In the genomic region with DNA sequence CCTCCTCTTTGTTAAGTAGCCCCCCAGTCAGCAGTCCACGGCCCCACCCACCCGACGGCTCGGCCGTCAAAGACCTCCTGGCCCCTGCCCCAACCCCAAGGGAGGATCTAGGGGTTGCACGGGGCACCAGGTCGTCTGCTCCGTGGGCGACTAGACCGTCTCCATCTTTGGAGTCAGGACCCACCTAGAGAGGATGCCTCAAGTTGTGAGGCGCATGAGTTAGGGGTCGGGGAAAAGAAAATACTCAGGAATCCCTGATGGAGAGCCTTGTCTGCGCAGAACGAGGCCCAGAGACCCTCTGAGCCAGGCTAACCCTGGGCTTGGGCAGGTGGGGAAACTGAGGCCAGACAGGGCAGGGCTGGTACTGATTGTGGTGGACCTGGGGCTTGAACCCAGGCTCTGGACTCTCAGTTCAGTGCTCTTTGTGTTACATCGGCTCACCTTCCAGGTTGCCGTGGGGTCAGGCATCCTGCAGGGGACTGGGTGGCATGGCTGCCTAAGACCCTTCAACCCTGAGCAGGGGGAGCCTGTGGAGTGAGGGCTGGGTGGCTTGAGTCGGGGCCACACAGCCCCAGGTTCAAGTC, we compare ENCODE assay signal across 1 cellular context.
TF ChIP-seq lines count a peak whose summit lies in the region.

No MANE protein-coding gene starts in this region.

TF ChIP-seq in GM23338, 12 proteins besides CTCF, POLR2A, EP300 and RAD21 (continued from another document):
- TF ChIP-seq, protein P1, sequence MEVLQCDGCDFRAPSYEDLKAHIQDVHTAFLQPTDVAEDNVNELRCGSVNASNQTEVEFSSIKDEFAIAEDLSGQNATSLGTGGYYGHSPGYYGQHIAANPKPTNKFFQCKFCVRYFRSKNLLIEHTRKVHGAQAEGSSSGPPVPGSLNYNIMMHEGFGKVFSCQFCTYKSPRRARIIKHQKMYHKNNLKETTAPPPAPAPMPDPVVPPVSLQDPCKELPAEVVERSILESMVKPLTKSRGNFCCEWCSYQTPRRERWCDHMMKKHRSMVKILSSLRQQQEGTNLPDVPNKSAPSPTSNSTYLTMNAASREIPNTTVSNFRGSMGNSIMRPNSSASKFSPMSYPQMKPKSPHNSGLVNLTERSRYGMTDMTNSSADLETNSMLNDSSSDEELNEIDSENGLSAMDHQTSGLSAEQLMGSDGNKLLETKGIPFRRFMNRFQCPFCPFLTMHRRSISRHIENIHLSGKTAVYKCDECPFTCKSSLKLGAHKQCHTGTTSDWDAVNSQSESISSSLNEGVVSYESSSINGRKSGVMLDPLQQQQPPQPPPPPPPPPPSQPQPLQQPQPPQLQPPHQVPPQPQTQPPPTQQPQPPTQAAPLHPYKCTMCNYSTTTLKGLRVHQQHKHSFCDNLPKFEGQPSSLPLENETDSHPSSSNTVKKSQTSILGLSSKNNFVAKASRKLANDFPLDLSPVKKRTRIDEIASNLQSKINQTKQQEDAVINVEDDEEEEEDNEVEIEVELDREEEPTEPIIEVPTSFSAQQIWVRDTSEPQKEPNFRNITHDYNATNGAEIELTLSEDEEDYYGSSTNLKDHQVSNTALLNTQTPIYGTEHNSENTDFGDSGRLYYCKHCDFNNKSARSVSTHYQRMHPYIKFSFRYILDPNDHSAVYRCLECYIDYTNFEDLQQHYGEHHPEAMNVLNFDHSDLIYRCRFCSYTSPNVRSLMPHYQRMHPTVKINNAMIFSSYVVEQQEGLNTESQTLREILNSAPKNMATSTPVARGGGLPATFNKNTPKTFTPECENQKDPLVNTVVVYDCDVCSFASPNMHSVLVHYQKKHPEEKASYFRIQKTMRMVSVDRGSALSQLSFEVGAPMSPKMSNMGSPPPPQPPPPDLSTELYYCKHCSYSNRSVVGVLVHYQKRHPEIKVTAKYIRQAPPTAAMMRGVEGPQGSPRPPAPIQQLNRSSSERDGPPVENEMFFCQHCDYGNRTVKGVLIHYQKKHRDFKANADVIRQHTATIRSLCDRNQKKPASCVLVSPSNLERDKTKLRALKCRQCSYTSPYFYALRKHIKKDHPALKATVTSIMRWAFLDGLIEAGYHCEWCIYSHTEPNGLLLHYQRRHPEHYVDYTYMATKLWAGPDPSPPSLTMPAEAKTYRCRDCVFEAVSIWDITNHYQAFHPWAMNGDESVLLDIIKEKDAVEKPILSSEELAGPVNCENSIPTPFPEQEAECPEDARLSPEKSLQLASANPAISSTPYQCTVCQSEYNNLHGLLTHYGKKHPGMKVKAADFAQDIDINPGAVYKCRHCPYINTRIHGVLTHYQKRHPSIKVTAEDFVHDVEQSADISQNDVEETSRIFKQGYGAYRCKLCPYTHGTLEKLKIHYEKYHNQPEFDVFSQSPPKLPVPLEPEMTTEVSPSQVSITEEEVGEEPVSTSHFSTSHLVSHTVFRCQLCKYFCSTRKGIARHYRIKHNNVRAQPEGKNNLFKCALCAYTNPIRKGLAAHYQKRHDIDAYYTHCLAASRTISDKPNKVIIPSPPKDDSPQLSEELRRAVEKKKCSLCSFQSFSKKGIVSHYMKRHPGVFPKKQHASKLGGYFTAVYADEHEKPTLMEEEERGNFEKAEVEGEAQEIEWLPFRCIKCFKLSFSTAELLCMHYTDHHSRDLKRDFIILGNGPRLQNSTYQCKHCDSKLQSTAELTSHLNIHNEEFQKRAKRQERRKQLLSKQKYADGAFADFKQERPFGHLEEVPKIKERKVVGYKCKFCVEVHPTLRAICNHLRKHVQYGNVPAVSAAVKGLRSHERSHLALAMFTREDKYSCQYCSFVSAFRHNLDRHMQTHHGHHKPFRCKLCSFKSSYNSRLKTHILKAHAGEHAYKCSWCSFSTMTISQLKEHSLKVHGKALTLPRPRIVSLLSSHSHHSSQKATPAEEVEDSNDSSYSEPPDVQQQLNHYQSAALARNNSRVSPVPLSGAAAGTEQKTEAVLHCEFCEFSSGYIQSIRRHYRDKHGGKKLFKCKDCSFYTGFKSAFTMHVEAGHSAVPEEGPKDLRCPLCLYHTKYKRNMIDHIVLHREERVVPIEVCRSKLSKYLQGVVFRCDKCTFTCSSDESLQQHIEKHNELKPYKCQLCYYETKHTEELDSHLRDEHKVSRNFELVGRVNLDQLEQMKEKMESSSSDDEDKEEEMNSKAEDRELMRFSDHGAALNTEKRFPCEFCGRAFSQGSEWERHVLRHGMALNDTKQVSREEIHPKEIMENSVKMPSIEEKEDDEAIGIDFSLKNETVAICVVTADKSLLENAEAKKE (CRISPR knock-in tag; IDR thresholded peaks at IDR 0.05): no peak
- no peak for TF ChIP-seq STAT1 (IDR thresholded peaks at IDR 0.05; ENCODE audit: unreplicated experiment)
- no peak for TF ChIP-seq EZH2phosphoT487 (IDR thresholded peaks at IDR 0.05; ENCODE audit: unreplicated experiment)
- TF ChIP-seq, protein P2, sequence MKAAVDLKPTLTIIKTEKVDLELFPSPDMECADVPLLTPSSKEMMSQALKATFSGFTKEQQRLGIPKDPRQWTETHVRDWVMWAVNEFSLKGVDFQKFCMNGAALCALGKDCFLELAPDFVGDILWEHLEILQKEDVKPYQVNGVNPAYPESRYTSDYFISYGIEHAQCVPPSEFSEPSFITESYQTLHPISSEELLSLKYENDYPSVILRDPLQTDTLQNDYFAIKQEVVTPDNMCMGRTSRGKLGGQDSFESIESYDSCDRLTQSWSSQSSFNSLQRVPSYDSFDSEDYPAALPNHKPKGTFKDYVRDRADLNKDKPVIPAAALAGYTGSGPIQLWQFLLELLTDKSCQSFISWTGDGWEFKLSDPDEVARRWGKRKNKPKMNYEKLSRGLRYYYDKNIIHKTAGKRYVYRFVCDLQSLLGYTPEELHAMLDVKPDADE (IDR thresholded peaks at IDR 0.05): no peak
- no peak for TF ChIP-seq ZNF114 (CRISPR knock-in tag; IDR thresholded peaks at IDR 0.05)
